ENCODE assay signal across 39 cellular contexts in genomic region chr20:33022733-33023438, GRCh38. TPM values are rescaled to one million over a fixed set of nuclear protein-coding genes. Genes with fewer than 3 reads are reported as not detected.
"Had no signal": no experiment of that assay in that cellular context is flagged by ENCODE, and none has a peak within 500 bp of the region (broad histone marks: within the 10 kb centered on the region; RNA-seq: fewer than 3 reads in every experiment).

No MANE protein-coding gene starts in this region.

- H3K27ac ChIP-seq: KMS-11 had no signal

- H3K9me3 ChIP-seq: MG63 had no signal

- H3K4me3 ChIP-seq: MG63 had no signal

- H3K36me3 ChIP-seq: MG63 had no signal

- H3K27me3 ChIP-seq: MG63 had no signal

- H3K9ac ChIP-seq: KMS-11 had no signal

- H3K4me2 ChIP-seq: KMS-11 had no signal

- DNase-seq: Karpas-422, Kasumi-1, MG63, MM.1S, MV-4-11, NCI-H1048, NCI-H1092, NCI-H1092 treated with DMSO at 0.1 percent for 48 hours, NCI-H1105, NCI-H1105 treated with DMSO at 0.1 percent for 48 hours, NCI-H1417, NCI-H1417 treated with DMSO at 0.1 percent for 48 hours, NCI-H1436, NCI-H1436 treated with DMSO at 0.1 percent for 48 hours, NCI-H146, NCI-H1694, NCI-H1694 treated with DMSO at 0.1 percent for 48 hours, NCI-H187, NCI-H187 treated with DMSO at 0.1 percent for 48 hours, NCI-H1930, NCI-H2029, NCI-H2029 treated with DMSO at 0.1 percent for 48 hours, NCI-H2081, NCI-H2081 treated with DMSO at 0.1 percent for 48 hours, NCI-H2107, NCI-H2171, NCI-H2171 treated with DMSO at 0.1 percent for 48 hours, NCI-H2227 treated with DMSO at 0.1 percent for 48 hours, NCI-H226, NCI-H345, NCI-H446, NCI-H446 treated with DMSO at 0.1 percent for 48 hours, NCI-H510A, NCI-H510A treated with DMSO at 0.1 percent for 48 hours had no signal

RNA-seq across cellular contexts. Expression of gene BPIFB6, which starts 8.6 kb away (rescaled TPM):
- total RNA-seq: LHCN-M2, M059J, MCF 10A, NCI-H460 had no signal

RNA-seq across cellular contexts. Expression of gene BPIFB2, which starts 15.4 kb away (rescaled TPM):
- total RNA-seq: LHCN-M2, M059J, MCF 10A, NCI-H460 had no signal

RNA-seq across cellular contexts. Expression of gene SUN5, which starts 18.7 kb away (rescaled TPM):
- total RNA-seq: LHCN-M2, M059J, MCF 10A, NCI-H460 had no signal

RNA-seq across cellular contexts. Expression of gene BPIFB3, which starts 30.8 kb away (rescaled TPM):
- total RNA-seq: LHCN-M2, M059J, MCF 10A, NCI-H460 had no signal

RNA-seq across cellular contexts. Expression of gene BPIFB4, which starts 56.6 kb away (rescaled TPM):
- total RNA-seq: LHCN-M2, M059J, MCF 10A, NCI-H460 had no signal
